Comparison of ENCODE assay signal across 9 cellular contexts in genomic region chr12:6627598-6627997, GRCh38. TPM values are rescaled to one million over a fixed set of nuclear protein-coding genes. Genes with fewer than 3 reads are reported as not detected.
DNase-seq lines count a peak whose midpoint lies in the region; ATAC-seq and TF ChIP-seq lines count a peak whose summit lies in the region.
"Had no signal": no experiment of that assay in that cellular context is flagged by ENCODE, and none has a peak within 500 bp of the region (broad histone marks: within the 10 kb centered on the region; RNA-seq: fewer than 3 reads in every experiment).

No MANE protein-coding gene starts in this region.

- H3K36me3 ChIP-seq in Loucy (ENCODE audit: insufficient read depth, low read length): no peaks in the 10 kb centered on the region

- peaks cover 2% of the 10 kb centered on the region for H3F3A ChIP-seq in Loucy (ENCODE audit: low read depth)

- H3K9me3 Mint-ChIP-seq in activated CD4-positive, alpha-beta T cell treated with anti-CD3 and anti-CD28 coated beads, Interleukin-2, amount 10 ng/mL, durations not matched to agents 7 days and 5 days: no peaks in the 10 kb centered on the region
- no peaks in the 10 kb centered on the region for H3K9me3 Mint-ChIP-seq in naive B cell

- H3K9me3 ChIP-seq in Loucy (ENCODE audit: insufficient read depth, low read depth, low read length): no peaks in the 10 kb centered on the region

- peak overlapping the region; percentile 29; the same call in 1 of the 2 replicates for H3K4me3 ChIP-seq in GM08714 (ENCODE audit: low read length)
- H3K4me3 ChIP-seq in Loucy (ENCODE audit: low read length, poor library complexity, severe bottlenecking): peak overlapping the region; percentile 44

- H3K36me3 Mint-ChIP-seq in activated CD4-positive, alpha-beta T cell treated with anti-CD3 and anti-CD28 coated beads, Interleukin-2, amount 10 ng/mL, durations not matched to agents 7 days and 5 days (ENCODE audit: low read depth): peaks cover 2% of the 10 kb centered on the region
- peaks cover 6 to 11% of the 10 kb centered on the region in 2 donors for H3K36me3 Mint-ChIP-seq in naive B cell

- TF ChIP-seq CTCF in Loucy (conservative IDR thresholded peaks at IDR 0.05; ENCODE audit: low read length): no peak

- H3K27ac Mint-ChIP-seq in activated CD4-positive, alpha-beta T cell treated with anti-CD3 and anti-CD28 coated beads, Interleukin-2, amount 10 ng/mL, durations not matched to agents 7 days and 5 days: peak overlapping the region; percentile 92
- peak overlapping the region; percentile 68 to 95 (median 88) for H3K27ac Mint-ChIP-seq in naive B cell

- peak; percentile 61 for DNase-seq in activated CD4-positive, alpha-beta T cell treated with anti-CD3 and anti-CD28 coated beads, Interleukin-2, amount 10 ng/mL, durations not matched to agents 7 days and 5 days
- DNase-seq in naive B cell: peak; percentile 31
- DNase-seq: NCI-H1048, SHP77 had no signal

- no peak overlapping the region for H2AFZ ChIP-seq in Loucy (ENCODE audit: low read length)

- CTCF ChIA-PET in activated CD4-positive, alpha-beta T cell treated with anti-CD3 and anti-CD28 coated beads, Interleukin-2, amount 10 ng/mL, durations not matched to agents 7 days and 5 days (lab: Charles Lee): interaction anchor here (0.7 to 1.8 kb wide), 4 partner anchors 9 to 197 kb away, joined by 3 to 4 read pairs (median 3); no protein-coding TSS in a partner anchor

- no peaks in the 10 kb centered on the region for H3K9me2 ChIP-seq in Loucy (replicated peaks; ENCODE audit: low read depth, low read length)

- H3K4me1 Mint-ChIP-seq in activated CD4-positive, alpha-beta T cell treated with anti-CD3 and anti-CD28 coated beads, Interleukin-2, amount 10 ng/mL, durations not matched to agents 7 days and 5 days: peaks cover 51% of the 10 kb centered on the region
- H3K4me1 Mint-ChIP-seq in naive B cell: peaks cover 48 to 68% (median 64%) of the 10 kb centered on the region in 3 donors

- peaks cover 42% of the 10 kb centered on the region for H3K79me2 ChIP-seq in Loucy (ENCODE audit: insufficient read depth, low read length)

- H3K4me2 ChIP-seq in Loucy (ENCODE audit: low read depth, low read length, poor library complexity, severe bottlenecking): peak overlapping the region; percentile 53

- H4K20me1 ChIP-seq in Loucy (ENCODE audit: insufficient read depth, low read length, poor library complexity, severe bottlenecking): no peaks in the 10 kb centered on the region

- ATAC-seq in naive B cell (ENCODE audit: low read depth in 2 of 2): peak; percentile 17 to 33
- no peak for ATAC-seq in HG03521 (IDR thresholded peaks at IDR 0.05; ENCODE audit: unreplicated experiment)
- ATAC-seq in HG03520 (IDR thresholded peaks at IDR 0.05; ENCODE audit: unreplicated experiment): no peak
- no peak for ATAC-seq in HG03139 (IDR thresholded peaks at IDR 0.05; ENCODE audit: unreplicated experiment)

- peak overlapping the region; percentile 20 for H3K9ac ChIP-seq in Loucy (ENCODE audit: low read depth, low read length, poor library complexity, severe bottlenecking)

- H3K27me3 ChIP-seq in Loucy (ENCODE audit: insufficient read depth, low read length, poor library complexity, severe bottlenecking): no peaks in the 10 kb centered on the region

- H3K4me3 Mint-ChIP-seq in activated CD4-positive, alpha-beta T cell treated with anti-CD3 and anti-CD28 coated beads, Interleukin-2, amount 10 ng/mL, durations not matched to agents 7 days and 5 days: peak overlapping the region; percentile 81
- peak overlapping the region; percentile 37 to 90 (median 76) for H3K4me3 Mint-ChIP-seq in naive B cell

- no peaks in the 10 kb centered on the region for H3K27me3 Mint-ChIP-seq in activated CD4-positive, alpha-beta T cell treated with anti-CD3 and anti-CD28 coated beads, Interleukin-2, amount 10 ng/mL, durations not matched to agents 7 days and 5 days
- no peaks in the 10 kb centered on the region for H3K27me3 Mint-ChIP-seq in naive B cell

- POLR2A ChIA-PET in activated CD4-positive, alpha-beta T cell treated with anti-CD3 and anti-CD28 coated beads, Interleukin-2, amount 10 ng/mL, durations not matched to agents 7 days and 5 days (lab: Charles Lee): no interaction called here

- H3K4me1 ChIP-seq in Loucy (ENCODE audit: insufficient read depth, low read length, poor library complexity, severe bottlenecking): peaks cover 35% of the 10 kb centered on the region

RNA-seq across cellular contexts. Expression of gene LPAR5, which starts 8.2 kb away (rescaled TPM):
- 1 to 10 TPM; 6.2 to 6.6 TPM for total RNA-seq in activated CD4-positive, alpha-beta T cell treated with anti-CD3 and anti-CD28 coated beads, Interleukin-2, amount 10 ng/mL, durations not matched to agents 7 days and 5 days
- 10 to 100 TPM; 25.2 to 69.9 (median 40.1) TPM for polyA plus RNA-seq in naive B cell (ENCODE audit: low read depth in 6 of 6)

RNA-seq across cellular contexts. Expression of gene ACRBP, which starts 19.6 kb away (rescaled TPM):
- total RNA-seq in activated CD4-positive, alpha-beta T cell treated with anti-CD3 and anti-CD28 coated beads, Interleukin-2, amount 10 ng/mL, durations not matched to agents 7 days and 5 days: 1 to 10 TPM; 1.6 to 2.6 TPM
- 10 to 100 TPM in 1 of 6 donors, 1 to 10 TPM in 5; 3.8 to 11.0 (median 8.9) TPM for polyA plus RNA-seq in naive B cell (ENCODE audit: low read depth in 6 of 6)

RNA-seq across cellular contexts. Expression of gene CHD4, which starts 20.4 kb away (rescaled TPM):
- total RNA-seq in activated CD4-positive, alpha-beta T cell treated with anti-CD3 and anti-CD28 coated beads, Interleukin-2, amount 10 ng/mL, durations not matched to agents 7 days and 5 days: 100 to 1,000 TPM; 262 to 263 TPM
- polyA plus RNA-seq in naive B cell (ENCODE audit: low read depth in 6 of 6): 10 to 100 TPM; 26.6 to 67.1 (median 44.5) TPM

RNA-seq across cellular contexts. Expression of gene ING4, which starts 35.3 kb away (rescaled TPM):
- total RNA-seq in activated CD4-positive, alpha-beta T cell treated with anti-CD3 and anti-CD28 coated beads, Interleukin-2, amount 10 ng/mL, durations not matched to agents 7 days and 5 days: 10 to 100 TPM; 33.7 to 40.2 TPM
- 100 to 1,000 TPM in 4 of 6 donors, 10 to 100 TPM in 2; 93.5 to 139 (median 112) TPM for polyA plus RNA-seq in naive B cell (ENCODE audit: low read depth in 6 of 6)

RNA-seq across cellular contexts. Expression of gene NOP2, which starts 59.5 kb away (rescaled TPM):
- 10 to 100 TPM; 74.1 to 76.4 TPM for total RNA-seq in activated CD4-positive, alpha-beta T cell treated with anti-CD3 and anti-CD28 coated beads, Interleukin-2, amount 10 ng/mL, durations not matched to agents 7 days and 5 days
- polyA plus RNA-seq in naive B cell (ENCODE audit: low read depth in 6 of 6): 10 to 100 TPM; 11.7 to 27.6 (median 17.5) TPM

Comparison
In these comparisons a context has a peak if more than half of its experiments do, and no peak if none do; other contexts are left out.
1. ATAC-seq: peak in naive B cell (2 of 2); none in HG03521 (single experiment), HG03520 (single experiment) and HG03139 (single experiment).